Comparison of ENCODE assay signal across 28 cellular contexts in genomic region chr2:16051841-16052564, GRCh38.
"Had no signal": no experiment of that assay in that cellular context is flagged by ENCODE, and none has a peak within 500 bp of the region (broad histone marks: within the 10 kb centered on the region; RNA-seq: fewer than 3 reads in every experiment).

No MANE protein-coding gene starts in this region.

- H3K27me3 ChIP-seq: ascending aorta, breast epithelium, dorsolateral prefrontal cortex, esophagus muscularis mucosa, foreskin keratinocyte, gastrocnemius medialis had no signal

- H3K4me3 ChIP-seq: ascending aorta, breast epithelium, coronary artery, esophagus muscularis mucosa, gastrocnemius medialis, heart right ventricle had no signal

- DNase-seq: activated CD4-positive, alpha-beta memory T cell treated with anti-CD3 and anti-CD28 coated beads for 36 hours; activated CD4-positive, alpha-beta T cell treated with anti-CD3 and anti-CD28 coated beads for 36 hours; activated CD4-positive, alpha-beta T cell treated with anti-CD3 and anti-CD28 coated beads, Interleukin-2, amount 10 ng/mL, durations not matched to agents 24 days and 14 days; activated CD4-positive, CD25-positive, alpha-beta regulatory T cell; activated CD4-positive, CD25-positive, alpha-beta regulatory T cell treated with anti-CD3 and anti-CD28 coated beads, Interleukin-2, amount 50 U/mL, for 72 hours; activated CD8-positive, alpha-beta memory T cell treated with anti-CD3 and anti-CD28 coated beads, Interleukin-2, amount 10 ng/mL, durations not matched to agents 7 days and 5 days; activated CD8-positive, alpha-beta memory T cell treated with anti-CD3 and anti-CD28 coated beads, Interleukin-2, amount 50 U/mL, for 4 hours; activated CD8-positive, alpha-beta T cell treated with anti-CD3 and anti-CD28 coated beads, Interleukin-2, amount 10 ng/mL, durations not matched to agents 7 days and 5 days; activated gamma-delta T cell; activated naive CD4-positive, alpha-beta T cell; activated naive CD4-positive, alpha-beta T cell treated with anti-CD3 and anti-CD28 coated beads, Interleukin-2, amount 10 ng/mL, durations not matched to agents 7 days and 5 days; activated naive CD8-positive, alpha-beta T cell treated with anti-CD3 and anti-CD28 coated beads, Interleukin-2, amount 10 ng/mL, durations not matched to agents 7 days and 5 days; activated T-cell treated with anti-CD3 and anti-CD28 coated beads, Interleukin-2, amount 50 U/mL, for 1 hour; activated T-cell treated with anti-CD3 and anti-CD28 coated beads, Interleukin-2, amount 50 U/mL, for 48 hours; dorsolateral prefrontal cortex; effector memory CD4-positive, alpha-beta T cell; endodermal cell; erythroblast; foreskin keratinocyte; gastrocnemius medialis; heart right ventricle; T-cell; T-helper 9 cell had no signal

- H3K27ac ChIP-seq: ascending aorta, breast epithelium, coronary artery, esophagus muscularis mucosa, foreskin keratinocyte, gastrocnemius medialis, heart right ventricle had no signal

- H3K36me3 ChIP-seq: ascending aorta, breast epithelium, esophagus muscularis mucosa, gastrocnemius medialis, heart right ventricle had no signal

- ATAC-seq: activated CD4-positive, alpha-beta T cell treated with anti-CD3 and anti-CD28 coated beads for 36 hours; activated CD8-positive, alpha-beta memory T cell treated with anti-CD3 and anti-CD28 coated beads, Interleukin-2, amount 10 ng/mL, durations not matched to agents 7 days and 5 days; activated CD8-positive, alpha-beta T cell treated with anti-CD3 and anti-CD28 coated beads, Interleukin-2, amount 10 ng/mL, durations not matched to agents 7 days and 5 days; activated naive CD4-positive, alpha-beta T cell treated with anti-CD3 and anti-CD28 coated beads, Interleukin-2, amount 50 U/mL, for 72 hours; foreskin keratinocyte; gastrocnemius medialis; T-cell had no signal

- H3K4me1 ChIP-seq: ascending aorta, breast epithelium, foreskin keratinocyte, gastrocnemius medialis had no signal

- H3K9me3 ChIP-seq: ascending aorta, breast epithelium, esophagus muscularis mucosa, gastrocnemius medialis had no signal
